10 cellular contexts compared by ENCODE assay signal in genomic region chr18:52903858-52904257, GRCh38.
DNase-seq lines count a peak whose midpoint lies in the region; ATAC-seq and TF ChIP-seq lines count a peak whose summit lies in the region.
"Had no signal": no experiment of that assay in that cellular context is flagged by ENCODE, and none has a peak within 500 bp of the region (broad histone marks: within the 10 kb centered on the region; RNA-seq: fewer than 3 reads in every experiment).

No MANE protein-coding gene starts in this region.

- H3K27ac Mint-ChIP-seq in progenitor cell of endocrine pancreas = no peak overlapping the region
- H3K27ac Mint-ChIP-seq: activated naive CD4-positive, alpha-beta T cell treated with anti-CD3 and anti-CD28 coated beads, Interleukin-2, amount 50 U/mL, for 72 hours had no signal

- H3K4me1 Mint-ChIP-seq in progenitor cell of endocrine pancreas (ENCODE audit: low read depth) = no peaks in the 10 kb centered on the region

- CTCF ChIA-PET in AG04450 (lab: Charles Lee) = no interaction called here

- no peak overlapping the region for H3K4me3 Mint-ChIP-seq in progenitor cell of endocrine pancreas (ENCODE audit: low read depth)

- DNase-seq in AG04450 (ENCODE audit: low read depth, low spot score) (no peak), GM13976 (ENCODE audit: low spot score) (no peak), NCI-H526 treated with DMSO at 0.1 percent for 48 hours (lab: John Stamatoyannopoulos, UW) (peak; percentile 13), colonic mucosa (peak; percentile 57), progenitor cell of endocrine pancreas (ENCODE audit: low spot score, unreplicated experiment) (peak; percentile 50), NCI-H128 (lab: John Stamatoyannopoulos, UW; ENCODE audit: unreplicated experiment) (no peak)

- H3K27ac ChIP-seq in AG04450 (ENCODE audit: low read depth, low read length) = no peak overlapping the region
- no peak overlapping the region for H3K27ac ChIP-seq in colonic mucosa

- H3K27me3 ChIP-seq in AG04450 (ENCODE audit: control insufficient read depth, insufficient read depth, low read length) (no peaks in the 10 kb centered on the region), colonic mucosa (no peaks in the 10 kb centered on the region)

- TF ChIP-seq CTCF in AG04450 (IDR thresholded peaks at IDR 0.05; ENCODE audit: low read depth, low read length) (peak; percentile 37), GM13976 (IDR thresholded peaks at IDR 0.05; ENCODE audit: borderline replicate concordance, control extremely low read depth, extremely low read depth, insufficient read depth, missing control alignments) (peak; percentile 20), colonic mucosa (IDR thresholded peaks at IDR 0.05) (peak; percentile 64), progenitor cell of endocrine pancreas (IDR thresholded peaks at IDR 0.05; ENCODE audit: unreplicated experiment) (peak; percentile 92)

- in situ Hi-C loops in GM13976 (cut with MboI; ENCODE audit: low sequenced_read_pairs, unreplicated experiment) = no loop called here

- no peaks in the 10 kb centered on the region for H3K9me3 Mint-ChIP-seq in progenitor cell of endocrine pancreas (ENCODE audit: low read depth)
- H3K9me3 Mint-ChIP-seq: activated naive CD4-positive, alpha-beta T cell treated with anti-CD3 and anti-CD28 coated beads, Interleukin-2, amount 50 U/mL, for 72 hours had no signal

- H3K4me3 ChIP-seq in AG04450 (ENCODE audit: low read depth, low read length) (no peak overlapping the region), colonic mucosa (no peak overlapping the region)
- H3K4me3 ChIP-seq: HAP-1 had no signal

- no peaks in the 10 kb centered on the region for H3K36me3 Mint-ChIP-seq in progenitor cell of endocrine pancreas (ENCODE audit: insufficient read depth)
- H3K36me3 Mint-ChIP-seq: activated naive CD4-positive, alpha-beta T cell treated with anti-CD3 and anti-CD28 coated beads, Interleukin-2, amount 50 U/mL, for 72 hours had no signal

- intact Hi-C loops in colonic mucosa (cut with DNase I) = loop anchor here (10.0 kb wide), 1 partner anchor 559 kb away; the partner anchor contains the start of gene DCC

- H3K36me3 ChIP-seq in colonic mucosa = no peaks in the 10 kb centered on the region
- H3K36me3 ChIP-seq: HAP-1 had no signal

- H3K9me3 ChIP-seq in AG04450 (ENCODE audit: control insufficient read depth, insufficient read depth, low read length) (no peaks in the 10 kb centered on the region), colonic mucosa (no peaks in the 10 kb centered on the region)
- H3K9me3 ChIP-seq: HAP-1 had no signal

- H3K27me3 Mint-ChIP-seq in progenitor cell of endocrine pancreas = no peaks in the 10 kb centered on the region

- no peak for ATAC-seq in GM19351 (IDR thresholded peaks at IDR 0.05; ENCODE audit: unreplicated experiment)
- no peak for ATAC-seq in GM21619 (IDR thresholded peaks at IDR 0.05; ENCODE audit: unreplicated experiment)
- ATAC-seq: activated naive CD4-positive, alpha-beta T cell treated with anti-CD3 and anti-CD28 coated beads, Interleukin-2, amount 50 U/mL, for 72 hours had no signal

- no peaks in the 10 kb centered on the region for H3K4me1 ChIP-seq in colonic mucosa
- H3K4me1 ChIP-seq: HAP-1 had no signal

- POLR2A ChIA-PET in AG04450 (lab: Yijun Ruan, JAX) = no interaction called here

- H3K9ac ChIP-seq in colonic mucosa (ENCODE audit: low read depth in 2 of 2, low read length in 2 of 2) = no peak overlapping the region

Comparison
In these comparisons a context has a peak if more than half of its experiments do, and no peak if none do; other contexts are left out.
1. DNase-seq: peak in NCI-H526 treated with DMSO at 0.1 percent for 48 hours (single experiment), colonic mucosa (single experiment) and progenitor cell of endocrine pancreas (single experiment); none in AG04450 (single experiment), GM13976 (single experiment) and NCI-H128 (single experiment).
2. CTCF ChIP-seq: peak in every context shown above with its lines; median percentile 92 in progenitor cell of endocrine pancreas; 64 in colonic mucosa; 37 in AG04450; 20 in GM13976.